ENCODE assay signal across 11 cellular contexts in the genomic region with DNA sequence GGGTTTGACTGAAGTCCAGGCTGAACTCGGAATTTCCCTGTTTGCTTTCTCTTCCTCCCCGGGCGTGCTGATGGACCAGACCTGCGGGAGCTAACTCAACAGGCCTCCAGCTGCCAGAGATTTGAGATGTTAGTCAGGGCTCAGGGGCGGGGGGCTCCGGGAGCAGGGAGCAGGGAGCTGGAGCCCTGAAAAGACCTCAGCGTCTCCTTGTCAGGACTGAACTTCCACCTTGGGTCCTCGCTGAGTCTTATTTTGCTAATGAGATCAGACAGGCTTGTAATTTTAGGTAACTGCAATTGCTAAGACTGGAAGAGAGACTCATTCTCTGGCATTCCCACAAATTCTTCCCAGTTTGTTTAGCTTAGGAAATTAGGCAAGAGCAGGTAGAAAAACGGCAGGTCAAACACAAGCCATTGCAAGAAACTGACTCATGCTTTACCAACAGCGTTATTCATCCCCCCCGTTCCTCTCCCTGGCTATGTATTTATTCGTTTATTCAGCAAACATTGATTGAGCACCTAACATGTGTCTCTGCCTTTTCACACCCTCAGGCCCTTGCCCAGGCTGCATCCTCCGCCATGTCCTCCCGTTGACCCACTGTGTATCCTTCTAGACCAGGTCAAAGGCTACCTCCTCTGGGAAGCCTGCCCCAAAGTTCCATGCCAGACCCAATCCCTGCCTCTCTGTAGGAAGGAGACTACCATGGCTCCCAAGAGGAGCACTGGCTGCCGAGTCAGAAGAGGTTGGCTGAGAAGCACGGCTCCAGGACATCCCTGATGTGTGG.
A peak's percentile ranks its signal among the peaks of the same experiment; 100 is the strongest.
DNase-seq lines count a peak whose midpoint lies in the region; ATAC-seq and TF ChIP-seq lines count a peak whose summit lies in the region.
"Had no signal": no experiment of that assay in that cellular context is flagged by ENCODE, and none has a peak within 500 bp of the region (broad histone marks: within the 10 kb centered on the region; RNA-seq: fewer than 3 reads in every experiment).

No MANE protein-coding gene starts in this region.

- no peaks in the 10 kb centered on the region for H3K36me3 ChIP-seq in right lobe of liver
- H3K36me3 ChIP-seq in uterus: no peaks in the 10 kb centered on the region
- no peaks in the 10 kb centered on the region for H3K36me3 ChIP-seq in left ventricle myocardium inferior
- no peaks in the 10 kb centered on the region for H3K36me3 ChIP-seq in brain microvascular endothelial cell (replicated peaks)
- H3K36me3 ChIP-seq: breast epithelium, heart left ventricle had no signal

- intact Hi-C loops in right lobe of liver (cut with DNase I): no loop called here
- intact Hi-C loops in uterus (cut with DNase I; ENCODE audit: low total_unique reads): no loop called here
- intact Hi-C loops in left ventricle myocardium inferior (cut with micrococcal nuclease): no loop called here

- no peak overlapping the region for H3K4me3 ChIP-seq in choroid plexus epithelial cell (ENCODE audit: low read depth, low read length)
- no peak overlapping the region for H3K4me3 ChIP-seq in right lobe of liver
- H3K4me3 ChIP-seq in uterus: no peak overlapping the region
- no peak overlapping the region for H3K4me3 ChIP-seq in left ventricle myocardium inferior
- no peak overlapping the region for H3K4me3 ChIP-seq in brain microvascular endothelial cell (ENCODE audit: low read depth, low read length)
- H3K4me3 ChIP-seq: breast epithelium, heart left ventricle had no signal

- WGBS in right lobe of liver (ENCODE audit: insufficient coverage, low coverage, low lambda C conversion rate, missing lambda C conversion rate): 31% methylated on average over 12 of the region's 16 CpGs

- no peaks in the 10 kb centered on the region for H3K4me1 Mint-ChIP-seq in activated naive CD4-positive, alpha-beta T cell treated with anti-CD3 and anti-CD28 coated beads, Interleukin-2, amount 10 ng/mL, durations not matched to agents 7 days and 5 days

- H3K4me3 Mint-ChIP-seq in activated naive CD4-positive, alpha-beta T cell treated with anti-CD3 and anti-CD28 coated beads, Interleukin-2, amount 10 ng/mL, durations not matched to agents 7 days and 5 days: no peak overlapping the region

- CTCF ChIA-PET in activated naive CD4-positive, alpha-beta T cell treated with anti-CD3 and anti-CD28 coated beads, Interleukin-2, amount 10 ng/mL, durations not matched to agents 7 days and 5 days (lab: Charles Lee): no interaction called here

- H3K27me3 ChIP-seq in right lobe of liver: no peaks in the 10 kb centered on the region
- no peaks in the 10 kb centered on the region for H3K27me3 ChIP-seq in uterus
- peaks cover 66% of the 10 kb centered on the region for H3K27me3 ChIP-seq in left ventricle myocardium inferior (ENCODE audit: low read depth)
- no peaks in the 10 kb centered on the region for H3K27me3 ChIP-seq in brain microvascular endothelial cell (replicated peaks)

- in situ Hi-C loops in brain microvascular endothelial cell (cut with HindIII; ENCODE audit: low pct_ligation_motif_present, low sequenced_read_pairs): no loop called here

- TF ChIP-seq CTCF in choroid plexus epithelial cell (conservative IDR thresholded peaks at IDR 0.05; ENCODE audit: low read depth, low read length) (no peak), right lobe of liver (IDR thresholded peaks at IDR 0.05) (no peak), uterus (IDR thresholded peaks at IDR 0.05) (no peak), left ventricle myocardium inferior (IDR thresholded peaks at IDR 0.05; ENCODE audit: borderline replicate concordance) (no peak), brain microvascular endothelial cell (IDR thresholded peaks at IDR 0.05; ENCODE audit: low read depth, low read length, missing control alignments) (no peak)

- ATAC-seq in right lobe of liver: peak; percentile 65 to 75 (median 74)
- ATAC-seq: heart left ventricle had no signal

- H3K4me1 ChIP-seq in right lobe of liver (peaks cover 0 to 44% (median 22%) of the 10 kb centered on the region in 4 donors), uterus (peaks cover 8 to 12% of the 10 kb centered on the region in 2 donors), left ventricle myocardium inferior (no peaks in the 10 kb centered on the region)
- H3K4me1 ChIP-seq: breast epithelium, heart left ventricle had no signal

- H3K9me3 Mint-ChIP-seq in activated naive CD4-positive, alpha-beta T cell treated with anti-CD3 and anti-CD28 coated beads, Interleukin-2, amount 10 ng/mL, durations not matched to agents 7 days and 5 days: peaks cover 4% of the 10 kb centered on the region

- peak overlapping the region in 2 of 3 donors; percentile 39 to 75 for H3K27ac ChIP-seq in right lobe of liver
- H3K27ac ChIP-seq in uterus: peak overlapping the region; percentile 54 to 82
- no peak overlapping the region for H3K27ac ChIP-seq in left ventricle myocardium inferior (replicated peaks)
- H3K27ac ChIP-seq in brain microvascular endothelial cell: no peak overlapping the region
- H3K27ac ChIP-seq: heart left ventricle had no signal

- H3K27ac Mint-ChIP-seq in activated naive CD4-positive, alpha-beta T cell treated with anti-CD3 and anti-CD28 coated beads, Interleukin-2, amount 10 ng/mL, durations not matched to agents 7 days and 5 days: no peak overlapping the region

- peak; percentile 4 for DNase-seq in activated naive CD4-positive, alpha-beta T cell treated with anti-CD3 and anti-CD28 coated beads, Interleukin-2, amount 10 ng/mL, durations not matched to agents 7 days and 5 days
- DNase-seq in activated naive CD4-positive, alpha-beta T cell treated with Interleukin-2 at 50 U/mL for 16 hours: no peak
- peak; percentile 63 for DNase-seq in choroid plexus epithelial cell (ENCODE audit: low read depth)
- DNase-seq in right lobe of liver: peak; percentile 72 to 80 (median 73)
- DNase-seq in uterus: peak; percentile 68 to 69
- no peak for DNase-seq in left ventricle myocardium inferior
- DNase-seq in NCI-H1436 (lab: John Stamatoyannopoulos, UW): no peak
- DNase-seq in brain microvascular endothelial cell: no peak
- DNase-seq: NCI-H526 had no signal

- no peaks in the 10 kb centered on the region for H3K9me3 ChIP-seq in right lobe of liver
- H3K9me3 ChIP-seq in uterus: no peaks in the 10 kb centered on the region
- peaks cover 38% of the 10 kb centered on the region for H3K9me3 ChIP-seq in left ventricle myocardium inferior (replicated peaks)

- H3K27me3 Mint-ChIP-seq in activated naive CD4-positive, alpha-beta T cell treated with anti-CD3 and anti-CD28 coated beads, Interleukin-2, amount 10 ng/mL, durations not matched to agents 7 days and 5 days: peaks cover 26% of the 10 kb centered on the region

- TF ChIP-seq POLR2A in right lobe of liver (IDR thresholded peaks at IDR 0.05) (no peak), uterus (IDR thresholded peaks at IDR 0.05) (no peak)

- no peaks in the 10 kb centered on the region for H3K36me3 Mint-ChIP-seq in activated naive CD4-positive, alpha-beta T cell treated with anti-CD3 and anti-CD28 coated beads, Interleukin-2, amount 10 ng/mL, durations not matched to agents 7 days and 5 days

Comparison
In these comparisons a context has a peak if more than half of its experiments do, and no peak if none do; other contexts are left out.
1. DNase-seq: peak in activated naive CD4-positive, alpha-beta T cell treated with anti-CD3 and anti-CD28 coated beads, Interleukin-2, amount 10 ng/mL, durations not matched to agents 7 days and 5 days (single experiment), choroid plexus epithelial cell (single experiment), right lobe of liver (3 of 3) and uterus (2 of 2); none in activated naive CD4-positive, alpha-beta T cell treated with Interleukin-2 at 50 U/mL for 16 hours (single experiment), left ventricle myocardium inferior (single experiment), NCI-H1436 (single experiment) and brain microvascular endothelial cell (single experiment).
2. H3K27ac ChIP-seq: peak in right lobe of liver (2 of 3) and uterus (2 of 2); none in left ventricle myocardium inferior (single experiment) and brain microvascular endothelial cell (single experiment).